1 cellular context compared by ENCODE assay signal in genomic region chr2:176502619-176503018, GRCh38.
A peak's percentile ranks its signal among the peaks of the same experiment; 100 is the strongest.
TF ChIP-seq lines count a peak whose summit lies in the region.

No MANE protein-coding gene starts in this region.

TF ChIP-seq in HepG2, 621 proteins besides CTCF, POLR2A, EP300 and RAD21 (continued from another document and continues in another):
- TF ChIP-seq PAXIP1 (CRISPR knock-in tag; conservative IDR thresholded peaks at IDR 0.05): peak; percentile 41; the same call in 1 of the 2 replicates
- TF ChIP-seq ZNF224 (CRISPR knock-in tag; IDR thresholded peaks at IDR 0.05): no peak
- TF ChIP-seq SALL1 (CRISPR knock-in tag; IDR thresholded peaks at IDR 0.05): 0 out of 2 replicates have a peak, but pooled peaks have one; percentile 31
- TF ChIP-seq GFI1 (CRISPR knock-in tag; IDR thresholded peaks at IDR 0.05; ENCODE audit: borderline replicate concordance): no peak
- no peak for TF ChIP-seq ZNF781 (CRISPR knock-in tag; IDR thresholded peaks at IDR 0.05; ENCODE audit: borderline replicate concordance, not compliant biosample characterization)
- peak; percentile 54; the same call in 1 of the 2 replicates for TF ChIP-seq RXRB (CRISPR knock-in tag; IDR thresholded peaks at IDR 0.05; ENCODE audit: borderline replicate concordance)
- TF ChIP-seq ZBTB20 (CRISPR knock-in tag; IDR thresholded peaks at IDR 0.05; ENCODE audit: borderline replicate concordance, low read depth): no peak
- TF ChIP-seq GATA4 (IDR thresholded peaks at IDR 0.05; ENCODE audit: borderline replicate concordance, low read depth): no peak
- TF ChIP-seq ARID5B (CRISPR knock-in tag; IDR thresholded peaks at IDR 0.05): peak; percentile 23; the same call in 1 of the 2 replicates
- TF ChIP-seq SOX6 (IDR thresholded peaks at IDR 0.05): no peak
- no peak; the same call in 1 of the 2 replicates for TF ChIP-seq SOX6 (CRISPR knock-in tag; IDR thresholded peaks at IDR 0.05)
- TF ChIP-seq PRPF4 (IDR thresholded peaks at IDR 0.05; ENCODE audit: low read depth, low read length, poor library complexity, severe bottlenecking): no peak
- 0 out of 2 replicates have a peak, but pooled peaks have one; percentile 27 for TF ChIP-seq SOX5 (CRISPR knock-in tag; IDR thresholded peaks at IDR 0.05; ENCODE audit: borderline replicate concordance)
- no peak for TF ChIP-seq ZNF598 (CRISPR knock-in tag; IDR thresholded peaks at IDR 0.05; ENCODE audit: borderline replicate concordance)
- TF ChIP-seq ZBTB3 (CRISPR knock-in tag; IDR thresholded peaks at IDR 0.05; ENCODE audit: borderline replicate concordance, low read depth): no peak
- no peak for TF ChIP-seq SSRP1 (CRISPR knock-in tag; IDR thresholded peaks at IDR 0.05)
- no peak for TF ChIP-seq ZNF264 (CRISPR knock-in tag; IDR thresholded peaks at IDR 0.05)
- TF ChIP-seq MED13 (CRISPR knock-in tag; IDR thresholded peaks at IDR 0.05): no peak
- no peak for TF ChIP-seq PHF5A (CRISPR knock-in tag; IDR thresholded peaks at IDR 0.05; ENCODE audit: low read depth, unreplicated experiment)
- TF ChIP-seq BCL6 (CRISPR knock-in tag; IDR thresholded peaks at IDR 0.05): 0 out of 2 replicates have a peak, but pooled peaks have one; percentile 14
- no peak for TF ChIP-seq HDAC6 (IDR thresholded peaks at IDR 0.05; ENCODE audit: low read depth, low read length)
- no peak for TF ChIP-seq TIGD3 (CRISPR knock-in tag; IDR thresholded peaks at IDR 0.05; ENCODE audit: borderline replicate concordance)
- TF ChIP-seq FOXP1 (IDR thresholded peaks at IDR 0.05): no peak
- TF ChIP-seq FOXP1 (CRISPR knock-in tag; IDR thresholded peaks at IDR 0.05): peak; percentile 63
- no peak for TF ChIP-seq NR3C1 (CRISPR knock-in tag; IDR thresholded peaks at IDR 0.05)
- TF ChIP-seq HMGXB4 (CRISPR knock-in tag; IDR thresholded peaks at IDR 0.05; ENCODE audit: borderline replicate concordance in 1 of 2, low read depth in 1 of 2): no peak
- no peak for TF ChIP-seq ZFP62 (CRISPR knock-in tag; IDR thresholded peaks at IDR 0.05)
- TF ChIP-seq ZNF512 (CRISPR knock-in tag; IDR thresholded peaks at IDR 0.05): no peak
- TF ChIP-seq ZNF564 (CRISPR knock-in tag; IDR thresholded peaks at IDR 0.05): no peak
- no peak for TF ChIP-seq RNF2 (conservative IDR thresholded peaks at IDR 0.05; ENCODE audit: low read depth)
- no peak for TF ChIP-seq ZNF678 (CRISPR knock-in tag; IDR thresholded peaks at IDR 0.05)
- TF ChIP-seq ZNF615 (CRISPR knock-in tag; IDR thresholded peaks at IDR 0.05; ENCODE audit: borderline replicate concordance): no peak
- no peak for TF ChIP-seq HIC2 (CRISPR knock-in tag; IDR thresholded peaks at IDR 0.05; ENCODE audit: low read depth)
- TF ChIP-seq DDIT3 (CRISPR knock-in tag; IDR thresholded peaks at IDR 0.05): no peak
- TF ChIP-seq AGO1 (IDR thresholded peaks at IDR 0.05; ENCODE audit: low read depth, low read length, poor library complexity, severe bottlenecking): no peak
- TF ChIP-seq HDAC1 (CRISPR knock-in tag; IDR thresholded peaks at IDR 0.05): peak; percentile 45; the same call in 1 of the 2 replicates
- TF ChIP-seq FOXK2 (IDR thresholded peaks at IDR 0.05): no peak
- TF ChIP-seq ZNF441 (CRISPR knock-in tag; IDR thresholded peaks at IDR 0.05; ENCODE audit: borderline replicate concordance): peak; percentile 59; the same call in 1 of the 2 replicates
- no peak for TF ChIP-seq ATF1 (CRISPR knock-in tag; IDR thresholded peaks at IDR 0.05)
- peak; percentile 63 for TF ChIP-seq ZNF670 (CRISPR knock-in tag; IDR thresholded peaks at IDR 0.05; ENCODE audit: borderline replicate concordance)
- peak; percentile 23; the same call in 1 of the 2 replicates for TF ChIP-seq FOXP4 (CRISPR knock-in tag; IDR thresholded peaks at IDR 0.05)
- TF ChIP-seq NR2F6 (IDR thresholded peaks at IDR 0.05): 0 out of 2 replicates have a peak, but pooled peaks have one; percentile 12
- no peak for TF ChIP-seq NR2F6 (CRISPR knock-in tag; IDR thresholded peaks at IDR 0.05)
- TF ChIP-seq ZNF20 (CRISPR knock-in tag; IDR thresholded peaks at IDR 0.05): no peak
- no peak for TF ChIP-seq ZNF777 (CRISPR knock-in tag; IDR thresholded peaks at IDR 0.05)
- TF ChIP-seq HOXA7 (CRISPR knock-in tag; IDR thresholded peaks at IDR 0.05): no peak
- no peak for TF ChIP-seq AKAP8 (CRISPR knock-in tag; IDR thresholded peaks at IDR 0.05)
- no peak for TF ChIP-seq LRRFIP1 (CRISPR knock-in tag; conservative IDR thresholded peaks at IDR 0.05)
- TF ChIP-seq FOXK1 (CRISPR knock-in tag; IDR thresholded peaks at IDR 0.05; ENCODE audit: borderline replicate concordance, low read depth): no peak
- TF ChIP-seq ZNF124 (CRISPR knock-in tag; IDR thresholded peaks at IDR 0.05): no peak
